19 cellular contexts compared by ENCODE assay signal in genomic region chr9:127463382-127463781, GRCh38. TPM values are rescaled to one million over a fixed set of nuclear protein-coding genes. Genes with fewer than 3 reads are reported as not detected.
DNase-seq lines count a peak whose midpoint lies in the region; ATAC-seq and TF ChIP-seq lines count a peak whose summit lies in the region.
"Had no signal": no experiment of that assay in that cellular context is flagged by ENCODE, and none has a peak within 500 bp of the region (broad histone marks: within the 10 kb centered on the region; RNA-seq: fewer than 3 reads in every experiment).

No MANE protein-coding gene starts in this region.

- H3K9ac ChIP-seq in IMR-90 (ENCODE audit: low read depth, low read length) (no peak overlapping the region), trophoblast cell (ENCODE audit: low read length) (no peak overlapping the region)

- H3K79me2 ChIP-seq in trophoblast cell (ENCODE audit: control insufficient read depth, insufficient read depth, low read length, poor library complexity): no peaks in the 10 kb centered on the region

- H4K8ac ChIP-seq in IMR-90 (ENCODE audit: low read depth in 2 of 2, low read length in 2 of 2) (no peak overlapping the region), trophoblast cell (ENCODE audit: low read depth, low read length) (no peak overlapping the region)

- dilution Hi-C loops in IMR-90 (cut with HindIII; ENCODE audit: low sequenced_read_pairs, unreplicated experiment): no loop called here

- H3K27me3 ChIP-seq in IMR-90 (ENCODE audit: control insufficient read depth, insufficient read depth, low read length) (no peaks in the 10 kb centered on the region), SJCRH30 (no peaks in the 10 kb centered on the region), right atrium auricular region (no peaks in the 10 kb centered on the region), trophoblast cell (ENCODE audit: insufficient read depth, low read length) (no peaks in the 10 kb centered on the region)

- intact Hi-C loops in IMR-90 (cut with micrococcal nuclease): no loop called here

- TF ChIP-seq CTCF in IMR-90 (conservative IDR thresholded peaks at IDR 0.05; ENCODE audit: low read depth, low read length) (no peak), right atrium auricular region (IDR thresholded peaks at IDR 0.05) (no peak)

- H3K18ac ChIP-seq in IMR-90 (ENCODE audit: low read depth, low read length): no peak overlapping the region
- no peak overlapping the region for H3K18ac ChIP-seq in trophoblast cell (ENCODE audit: low read length)

- no peaks in the 10 kb centered on the region for H4K20me1 ChIP-seq in IMR-90 (ENCODE audit: insufficient read depth, low read length)

- H2AK9ac ChIP-seq in IMR-90 (replicated peaks; ENCODE audit: low read depth, low read length, poor library complexity): no peak overlapping the region

- H3K27ac ChIP-seq in IMR-90 (ENCODE audit: insufficient read depth, low read length) (no peak overlapping the region), SJCRH30 (peak overlapping the region; percentile 37), right atrium auricular region (peak overlapping the region; percentile 75 to 77), trophoblast cell (ENCODE audit: low read depth, low read length) (peak overlapping the region; percentile 3)
- H3K27ac ChIP-seq: C4-2B had no signal

- H3K36me3 ChIP-seq in IMR-90 (ENCODE audit: control insufficient read depth, insufficient read depth, low read length) (peaks cover 53% of the 10 kb centered on the region), SJCRH30 (peaks cover 8% of the 10 kb centered on the region; the same call in 1 of the 2 replicates), right atrium auricular region (peaks cover 63% of the 10 kb centered on the region), trophoblast cell (ENCODE audit: control insufficient read depth in 1 of 2, insufficient read depth in 2 of 2, low read length in 2 of 2) (peaks cover 32 to 46% of the 10 kb centered on the region in 2 experiments)

- H2BK12ac ChIP-seq in trophoblast cell (ENCODE audit: low read length): no peak overlapping the region

- H4K91ac ChIP-seq in IMR-90 (ENCODE audit: insufficient read depth, low read depth, low read length) (no peak overlapping the region), trophoblast cell (ENCODE audit: low read depth, low read length) (no peak overlapping the region)

- H3K14ac ChIP-seq in IMR-90 (replicated peaks; ENCODE audit: low read depth, low read length) (no peak overlapping the region), trophoblast cell (ENCODE audit: low read length) (no peak overlapping the region)

- no peak for ATAC-seq in IMR-90 (ENCODE audit: low read depth)

- TF ChIP-seq POLR2A in IMR-90 (IDR thresholded peaks at IDR 0.05; ENCODE audit: low read depth, low read length): no peak

- H2BK120ac ChIP-seq in IMR-90 (ENCODE audit: low read depth, low read length): no peak overlapping the region
- H2BK120ac ChIP-seq in trophoblast cell (ENCODE audit: insufficient read depth, low read length, poor library complexity): no peak overlapping the region

- no peak overlapping the region for H3K4me3 ChIP-seq in IMR-90 (ENCODE audit: insufficient read depth, low read depth, low read length)
- H3K4me3 ChIP-seq in SJCRH30: no peak overlapping the region
- no peak overlapping the region for H3K4me3 ChIP-seq in right atrium auricular region
- no peak overlapping the region for H3K4me3 ChIP-seq in trophoblast cell (ENCODE audit: low read depth, low read length)

- no peak overlapping the region for H2BK15ac ChIP-seq in IMR-90 (ENCODE audit: low read depth, low read length)

- H3K79me1 ChIP-seq in IMR-90 (ENCODE audit: low read depth in 1 of 2, low read length in 2 of 2) (no peaks in the 10 kb centered on the region; a peak in 2 of 4 replicates), trophoblast cell (ENCODE audit: low read length) (no peaks in the 10 kb centered on the region)

- H3K9me3 ChIP-seq in IMR-90 (ENCODE audit: control insufficient read depth, insufficient read depth, low read length) (no peaks in the 10 kb centered on the region), SJCRH30 (replicated peaks) (no peaks in the 10 kb centered on the region), right atrium auricular region (no peaks in the 10 kb centered on the region), trophoblast cell (ENCODE audit: insufficient read depth, low read depth, low read length) (no peaks in the 10 kb centered on the region)

- H2AFZ ChIP-seq in IMR-90 (replicated peaks; ENCODE audit: low read length, poor library complexity) (no peak overlapping the region), trophoblast cell (ENCODE audit: insufficient read depth, low read length, poor library complexity) (no peak overlapping the region)

- no peak overlapping the region for H4K12ac ChIP-seq in trophoblast cell (ENCODE audit: low read depth, low read length)

- H2AK5ac ChIP-seq in IMR-90 (ENCODE audit: low read depth, low read length) (no peak overlapping the region), trophoblast cell (ENCODE audit: low read length) (no peak overlapping the region)

- DNase-seq in IMR-90: no peak
- peak in 1 of 2 experiments; percentile 25 for DNase-seq in SJCRH30
- DNase-seq in right atrium auricular region (ENCODE audit: low spot score): no peak
- no peak for DNase-seq in trophoblast cell
- no peak for DNase-seq in HPDE6-E6E7 (ENCODE audit: extremely low spot score)
- DNase-seq in putamen (ENCODE audit: low spot score): no peak
- no peak for DNase-seq in cerebellar nuclear complex (lab: John Stamatoyannopoulos, UW)
- DNase-seq in NCI-H2171 (lab: John Stamatoyannopoulos, UW): no peak
- DNase-seq: AML-193, DMS 273 treated with DMSO at 0.1 percent for 48 hours, DND-41, KBM-7, NCI-H1105 treated with DMSO at 0.1 percent for 48 hours, NCI-H1694 treated with DMSO at 0.1 percent for 48 hours, NCI-H510A treated with DMSO at 0.1 percent for 48 hours, NCI-H774, SIG-M5, SW 1271 had no signal

- TF ChIP-seq RAD21 in IMR-90 (IDR thresholded peaks at IDR 0.05; ENCODE audit: low read length): no peak

- H3K4me2 ChIP-seq in IMR-90 (ENCODE audit: low read depth, low read length) (no peak overlapping the region), trophoblast cell (ENCODE audit: low read length) (no peak overlapping the region)

- no peak overlapping the region for H3K56ac ChIP-seq in IMR-90 (ENCODE audit: extremely low read depth, insufficient read depth, low read length)

- no peak overlapping the region for H2BK20ac ChIP-seq in IMR-90 (ENCODE audit: low read depth, low read length)

- in situ Hi-C loops in IMR-90 (cut with MboI; ENCODE audit: low sequenced_read_pairs): no loop called here

- H3K4me1 ChIP-seq in IMR-90 (ENCODE audit: control insufficient read depth, insufficient read depth, low read length): peaks cover 6% of the 10 kb centered on the region
- peaks cover 18% of the 10 kb centered on the region for H3K4me1 ChIP-seq in SJCRH30
- peaks cover 0 to 12% of the 10 kb centered on the region in 2 donors for H3K4me1 ChIP-seq in right atrium auricular region
- H3K4me1 ChIP-seq in trophoblast cell (ENCODE audit: control insufficient read depth in 1 of 2, insufficient read depth in 2 of 2, low read length in 2 of 2): peaks cover 15 to 17% of the 10 kb centered on the region in 2 experiments

- POLR2A ChIA-PET in IMR-90 (lab: Charles Lee; ENCODE audit: unreplicated experiment): no interaction called here

- H4K5ac ChIP-seq in IMR-90 (ENCODE audit: low read depth, low read length): no peak overlapping the region

- no peak overlapping the region for H3K4ac ChIP-seq in IMR-90 (ENCODE audit: low read depth, low read length)
- peak overlapping the region; percentile 39 for H3K4ac ChIP-seq in trophoblast cell (ENCODE audit: low read depth, low read length)

- no peak overlapping the region for H3K23ac ChIP-seq in IMR-90 (ENCODE audit: low read depth, low read length)
- no peak overlapping the region for H3K23ac ChIP-seq in trophoblast cell (ENCODE audit: low read length)

- WGBS in IMR-90 (ENCODE audit: extremely low coverage in 2 of 2, insufficient read length in 1 of 2), 2 experiments: 86% methylated on average over 1 of the region's 3 CpGs; no CpG with 5 or more reads in 1 of the 2 experiments
- WGBS in trophoblast cell (ENCODE audit: extremely low coverage, insufficient coverage, insufficient read length): no CpG with 5 or more reads among the region's 3 CpGs

- H2BK5ac ChIP-seq in IMR-90 (ENCODE audit: low read depth, low read length, poor library complexity, severe bottlenecking) (peak overlapping the region; percentile 26), trophoblast cell (ENCODE audit: low read depth, low read length, poor library complexity) (no peak overlapping the region)

- CTCF ChIA-PET in IMR-90 (lab: Yijun Ruan, JAX): no interaction called here

- BruUV-seq in IMR-90 (replicated peaks; lab: Mats Ljungman, UMichigan): no TSS peak

- peaks cover 7% of the 10 kb centered on the region; the same call in 1 of the 2 replicates for H3K9me1 ChIP-seq in IMR-90 (ENCODE audit: insufficient read depth, low read length)

TF ChIP-seq in IMR-90, 13 proteins besides CTCF, POLR2A, EP300 and RAD21 (continues in another document):
- TF ChIP-seq NFE2L2 (IDR thresholded peaks at IDR 0.05; ENCODE audit: low read depth, low read length): no peak

RNA-seq across cellular contexts. Expression of gene LRSAM1, which starts 12.1 kb away (rescaled TPM):
- total RNA-seq in IMR-90 (2012; rRNA removed) (3.0 and 3.3 TPM in 2 replicates), right atrium auricular region (10 to 100 TPM; 12.0 to 23.1 TPM)
- 8.0 and 9.3 TPM in 2 replicates for polyA plus RNA-seq in IMR-90 (2012; rRNA removed)
- 8.0 and 10.1 TPM in 2 replicates for polyA plus RNA-seq in IMR-90 (2012; cell fraction: cytosol; rRNA removed)
- polyA plus RNA-seq in IMR-90 (2012; cell fraction: nucleus; rRNA removed; ENCODE audit: low replicate concordance): 29.5 and 53.3 TPM in 2 replicates
- total RNA-seq in SJCRH30 (2014; rRNA removed; shearing (Covaris generic)): 5.8 and 7.3 TPM in 2 replicates
- polyA plus RNA-seq in trophoblast cell (2013): 11.0 and 12.1 TPM in 2 replicates

RNA-seq across cellular contexts. Expression of gene RPL12, which starts 12.2 kb away (rescaled TPM):
- 1,864 and 2,290 TPM in 2 replicates for total RNA-seq in IMR-90 (2012; rRNA removed)
- polyA plus RNA-seq in IMR-90 (2012; rRNA removed): 2,087 and 2,379 TPM in 2 replicates
- 1,664 and 3,657 TPM in 2 replicates for polyA plus RNA-seq in IMR-90 (2012; cell fraction: cytosol; rRNA removed)
- polyA plus RNA-seq in IMR-90 (2012; cell fraction: nucleus; rRNA removed; ENCODE audit: low replicate concordance): 762 and 905 TPM in 2 replicates
- total RNA-seq in SJCRH30 (2014; rRNA removed; shearing (Covaris generic)): 4,429 and 4,439 TPM in 2 replicates
- total RNA-seq in right atrium auricular region: 1,000 to 10,000 TPM in 1 of 2 donors, 100 to 1,000 TPM in 1; 623 to 1,266 TPM
- polyA plus RNA-seq in trophoblast cell (2013): 2,008 and 2,121 TPM in 2 replicates

RNA-seq across cellular contexts. Expression of gene ZNF79, which starts 39.2 kb away (rescaled TPM):
- 13.9 and 15.4 TPM in 2 replicates for total RNA-seq in IMR-90 (2012; rRNA removed)
- 5.3 and 5.6 TPM in 2 replicates for polyA plus RNA-seq in IMR-90 (2012; rRNA removed)
- polyA plus RNA-seq in IMR-90 (2012; cell fraction: cytosol; rRNA removed): 2.4 and 4.0 TPM in 2 replicates
- 9.5 and 14.4 TPM in 2 replicates for polyA plus RNA-seq in IMR-90 (2012; cell fraction: nucleus; rRNA removed; ENCODE audit: low replicate concordance)
- 11.7 and 12.1 TPM in 2 replicates for total RNA-seq in SJCRH30 (2014; rRNA removed; shearing (Covaris generic))
- 1 to 10 TPM; 5.7 TPM for total RNA-seq in right atrium auricular region
- 4.7 and 5.3 TPM in 2 replicates for polyA plus RNA-seq in trophoblast cell (2013)
